In genomic region chr4:1794809-1795303, GRCh38 we compare ENCODE assay signal across 12 cellular contexts. TPM values are rescaled to one million over a fixed set of nuclear protein-coding genes. Genes with fewer than 3 reads are reported as not detected.
DNase-seq lines count a peak whose midpoint lies in the region; ATAC-seq and TF ChIP-seq lines count a peak whose summit lies in the region.
"Had no signal": no experiment of that assay in that cellular context is flagged by ENCODE, and none has a peak within 500 bp of the region (broad histone marks: within the 10 kb centered on the region; RNA-seq: fewer than 3 reads in every experiment).

No MANE protein-coding gene starts in this region.

- intact Hi-C loops in ascending aorta (cut with DNase I) (no loop called here), right lobe of liver (cut with DNase I) (no loop called here), posterior cingulate gyrus (cut with DNase I) (loop anchor here (5.0 kb wide), 1 partner anchor 33 kb away; no protein-coding TSS in a partner anchor)

- H3K27me3 ChIP-seq in ascending aorta (peaks cover 23% of the 10 kb centered on the region), right lobe of liver (no peaks in the 10 kb centered on the region), thymus (ENCODE audit: control insufficient read depth, insufficient read depth) (peaks cover 56% of the 10 kb centered on the region)

- no peaks in the 10 kb centered on the region for H3K36me3 ChIP-seq in ascending aorta
- H3K36me3 ChIP-seq in right lobe of liver: no peaks in the 10 kb centered on the region
- no peaks in the 10 kb centered on the region for H3K36me3 ChIP-seq in thymus (ENCODE audit: control insufficient read depth, insufficient read depth)

- H3K4me3 ChIP-seq in ascending aorta (peak overlapping the region; percentile 55 to 70), right lobe of liver (peak overlapping the region; percentile 66 to 68 (median 66)), thymus (ENCODE audit: low read length) (peak overlapping the region; percentile 67)

- no peaks in the 10 kb centered on the region for H3K4me1 Mint-ChIP-seq in activated T-cell treated with anti-CD3 and anti-CD28 coated beads, Interleukin-2, amount 50 U/mL, for 4 hours (ENCODE audit: low read depth)
- no peaks in the 10 kb centered on the region for H3K4me1 Mint-ChIP-seq in activated T-cell treated with anti-CD3 and anti-CD28 coated beads, Interleukin-2, amount 50 U/mL, for 24 hours (ENCODE audit: low read depth)

- H3K27ac ChIP-seq in ascending aorta (no peak overlapping the region), right lobe of liver (peak overlapping the region; percentile 53 to 92 (median 81)), thymus (ENCODE audit: low read depth) (no peak overlapping the region)

- peak overlapping the region; percentile 33 for H3K4me3 Mint-ChIP-seq in activated T-cell treated with anti-CD3 and anti-CD28 coated beads, Interleukin-2, amount 50 U/mL, for 4 hours
- H3K4me3 Mint-ChIP-seq in activated T-cell treated with anti-CD3 and anti-CD28 coated beads, Interleukin-2, amount 50 U/mL, for 24 hours: no peak overlapping the region

- TF ChIP-seq POLR2A in right lobe of liver (IDR thresholded peaks at IDR 0.05): no peak

- no peaks in the 10 kb centered on the region for H3K9me3 Mint-ChIP-seq in activated T-cell treated with anti-CD3 and anti-CD28 coated beads, Interleukin-2, amount 50 U/mL, for 4 hours
- H3K9me3 Mint-ChIP-seq in activated T-cell treated with anti-CD3 and anti-CD28 coated beads, Interleukin-2, amount 50 U/mL, for 24 hours: no peaks in the 10 kb centered on the region

- no peak for DNase-seq in activated T-cell treated with anti-CD3 and anti-CD28 coated beads, Interleukin-2, amount 50 U/mL, for 4 hours
- no peak for DNase-seq in activated T-cell treated with anti-CD3 and anti-CD28 coated beads, Interleukin-2, amount 50 U/mL, for 24 hours
- DNase-seq in ascending aorta (ENCODE audit: low spot score in 2 of 2) (no peak), right lobe of liver (no peak), posterior cingulate gyrus (no peak), UCSD-AML1 (lab: John Stamatoyannopoulos, UW; ENCODE audit: unreplicated experiment) (no peak)
- DNase-seq: C1 segment of cervical spinal cord, glutamatergic neuron, MM.1S, T-helper 1 cell had no signal

- H3K4me1 ChIP-seq in ascending aorta (peaks cover 9% of the 10 kb centered on the region in 2 donors), right lobe of liver (peaks cover 0 to 33% (median 15%) of the 10 kb centered on the region in 4 donors), thymus (ENCODE audit: control insufficient read depth, insufficient read depth, low read length) (peaks cover 13% of the 10 kb centered on the region)

- H3K27me3 Mint-ChIP-seq in activated T-cell treated with anti-CD3 and anti-CD28 coated beads, Interleukin-2, amount 50 U/mL, for 4 hours (ENCODE audit: low read depth): peaks cover 29% of the 10 kb centered on the region
- H3K27me3 Mint-ChIP-seq in activated T-cell treated with anti-CD3 and anti-CD28 coated beads, Interleukin-2, amount 50 U/mL, for 24 hours: peaks cover 28% of the 10 kb centered on the region

- H3K36me3 Mint-ChIP-seq in activated T-cell treated with anti-CD3 and anti-CD28 coated beads, Interleukin-2, amount 50 U/mL, for 4 hours (ENCODE audit: insufficient read depth): no peaks in the 10 kb centered on the region
- H3K36me3 Mint-ChIP-seq in activated T-cell treated with anti-CD3 and anti-CD28 coated beads, Interleukin-2, amount 50 U/mL, for 24 hours (ENCODE audit: low read depth): no peaks in the 10 kb centered on the region

- WGBS in right lobe of liver (ENCODE audit: insufficient coverage, low coverage, low lambda C conversion rate, missing lambda C conversion rate): no CpG with 5 or more reads among the region's 68 CpGs
- WGBS in thymus: 1% methylated on average over 68 of the region's 68 CpGs

- peak; percentile 4 to 13 for ATAC-seq in activated T-cell treated with anti-CD3 and anti-CD28 coated beads, Interleukin-2, amount 50 U/mL, for 4 hours
- peak in 1 of 4 donors; percentile 1 for ATAC-seq in right lobe of liver
- no peak for ATAC-seq in HG02981 (IDR thresholded peaks at IDR 0.05; ENCODE audit: unreplicated experiment)

- H3K9me3 ChIP-seq in ascending aorta (no peaks in the 10 kb centered on the region), right lobe of liver (no peaks in the 10 kb centered on the region), thymus (ENCODE audit: control insufficient read depth) (no peaks in the 10 kb centered on the region)

- H3K27ac Mint-ChIP-seq in activated T-cell treated with anti-CD3 and anti-CD28 coated beads, Interleukin-2, amount 50 U/mL, for 24 hours: no peak overlapping the region

- TF ChIP-seq CTCF in ascending aorta (IDR thresholded peaks at IDR 0.05) (no peak), right lobe of liver (IDR thresholded peaks at IDR 0.05) (no peak)

RNA-seq across cellular contexts. Expression of gene FGFR3, which starts 1.8 kb away (rescaled TPM):
- under 1 TPM; 0.08 to 0.30 (median 0.29) TPM for total RNA-seq in activated T-cell treated with anti-CD3 and anti-CD28 coated beads, Interleukin-2, amount 50 U/mL, for 4 hours
- 3.7 TPM for total RNA-seq in ascending aorta
- 10 to 100 TPM; 14.3 to 30.0 (median 25.7) TPM for total RNA-seq in right lobe of liver
- polyA plus RNA-seq in thymus: 13.2 TPM

Comparison
In these comparisons a context has a peak if more than half of its experiments do, and no peak if none do; other contexts are left out.
1. H3K27ac ChIP-seq: peak in right lobe of liver (3 of 3); none in ascending aorta (0 of 2) and thymus (single experiment).
2. Peak in every context shown above with its lines, with median percentiles within 50 percentile points of each other: H3K4me3 ChIP-seq.